ENCODE assay signal across 18 cellular contexts in the genomic region with DNA sequence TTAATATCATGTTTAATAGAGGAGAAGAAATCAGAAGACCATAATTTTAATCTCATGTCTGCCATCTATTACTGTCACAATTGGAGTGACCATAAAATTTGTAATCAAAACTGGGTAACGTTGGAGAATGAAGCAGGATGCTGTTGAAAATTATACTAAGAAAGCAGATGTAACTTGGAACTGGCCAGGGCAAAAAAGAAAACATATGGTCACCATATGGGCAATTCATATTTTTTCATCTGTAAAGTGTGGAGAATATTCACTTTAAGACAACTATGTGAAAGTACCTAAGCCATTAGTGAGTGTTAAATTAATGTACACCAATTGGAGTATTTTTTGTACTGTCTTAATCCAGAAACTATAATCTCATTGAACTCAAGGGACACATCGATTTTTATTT.
DNase-seq lines count a peak whose midpoint lies in the region; ATAC-seq and TF ChIP-seq lines count a peak whose summit lies in the region.
"Had no signal": no experiment of that assay in that cellular context is flagged by ENCODE, and none has a peak within 500 bp of the region (broad histone marks: within the 10 kb centered on the region; RNA-seq: fewer than 3 reads in every experiment).

No MANE protein-coding gene starts in this region.

- H3K4me3 ChIP-seq in adipocyte (ENCODE audit: low read length), result no peak overlapping the region
- H3K4me3 ChIP-seq in spleen, result no peak overlapping the region
- H3K4me3 ChIP-seq: BLaER1, GM12878, GM23338, K562 had no signal

- TF ChIP-seq CTCF in spleen (IDR thresholded peaks at IDR 0.05 in 8 of 11, conservative IDR thresholded peaks at IDR 0.05 in 3 of 11), result no peak

- ATAC-seq in HG03280 (IDR thresholded peaks at IDR 0.05; ENCODE audit: unreplicated experiment) (no peak), GM19463 (IDR thresholded peaks at IDR 0.05; ENCODE audit: unreplicated experiment) (no peak)
- ATAC-seq: GM12878, GM23338, K562 had no signal

- H3K36me3 ChIP-seq in adipocyte (ENCODE audit: control insufficient read depth, insufficient read depth, low read length, severe bottlenecking) (no peaks in the 10 kb centered on the region), spleen (no peaks in the 10 kb centered on the region)
- H3K36me3 ChIP-seq: BLaER1 had no signal

- TF ChIP-seq POLR2A in spleen (IDR thresholded peaks at IDR 0.05), result no peak

- no peaks in the 10 kb centered on the region for H3K4me1 ChIP-seq in adipocyte (ENCODE audit: control insufficient read depth, insufficient read depth, low read length)
- no peaks in the 10 kb centered on the region for H3K4me1 ChIP-seq in spleen
- H3K4me1 ChIP-seq: BLaER1 had no signal

- no peaks in the 10 kb centered on the region for H3K9me3 ChIP-seq in adipocyte (ENCODE audit: control insufficient read depth, low read length)
- no peaks in the 10 kb centered on the region for H3K9me3 ChIP-seq in spleen
- H3K9me3 ChIP-seq: BLaER1 had no signal

- H3K9ac ChIP-seq in adipocyte (ENCODE audit: low read length), result no peak overlapping the region
- H3K9ac ChIP-seq: BLaER1 had no signal

- no peaks in the 10 kb centered on the region for H3K27me3 ChIP-seq in adipocyte (replicated peaks; ENCODE audit: control insufficient read depth, insufficient read depth, low read length)
- H3K27me3 ChIP-seq in spleen (replicated peaks in 1 of 7), result no peaks in the 10 kb centered on the region

- 40 to 86% (median 50%) methylated on average over 2 of the region's 2 CpGs for WGBS in spleen, 5 donors

- intact Hi-C loops in spleen (cut with DNase I; ENCODE audit: low total_unique reads), result no loop called here

- no peak overlapping the region for H3K27ac ChIP-seq in spleen
- H3K27ac ChIP-seq: 22Rv1, BLaER1 had no signal

- peak; percentile 9 for DNase-seq in DMS 273 (lab: John Stamatoyannopoulos, UW; ENCODE audit: unreplicated experiment)
- DNase-seq in DMS 273 treated with DMSO at 0.1 percent for 48 hours (lab: John Stamatoyannopoulos, UW), result no peak
- DNase-seq in adipocyte (ENCODE audit: low read depth), result peak; percentile 1
- peak; percentile 1 for DNase-seq in fibroblast of gingiva (ENCODE audit: low read depth)
- DNase-seq in spleen, result no peak
- DNase-seq: CD4-positive, alpha-beta memory T cell; DMS53; DND-41; EL; HCEC 1CT; IMR-90 had no signal

Comparison
In these comparisons a context has a peak if more than half of its experiments do, and no peak if none do; other contexts are left out.
1. DNase-seq: peak in DMS 273 (single experiment), adipocyte (single experiment) and fibroblast of gingiva (single experiment); none in DMS 273 treated with DMSO at 0.1 percent for 48 hours (single experiment) and spleen (single experiment).